9 cellular contexts compared by ENCODE assay signal in genomic region chr9:127398715-127399400, GRCh38. TPM values are rescaled to one million over a fixed set of nuclear protein-coding genes. Genes with fewer than 3 reads are reported as not detected.
A peak's percentile ranks its signal among the peaks of the same experiment; 100 is the strongest.
DNase-seq lines count a peak whose midpoint lies in the region; ATAC-seq and TF ChIP-seq lines count a peak whose summit lies in the region.
"Had no signal": no experiment of that assay in that cellular context is flagged by ENCODE, and none has a peak within 500 bp of the region (broad histone marks: within the 10 kb centered on the region; RNA-seq: fewer than 3 reads in every experiment).

No MANE protein-coding gene starts in this region.

- TF ChIP-seq CTCF in neural progenitor cell (IDR thresholded peaks at IDR 0.05), result no peak

- no peaks in the 10 kb centered on the region for H3K36me3 Mint-ChIP-seq in CD8-positive, alpha-beta memory T cell
- no peaks in the 10 kb centered on the region for H3K36me3 Mint-ChIP-seq in neural progenitor cell

- no peak overlapping the region for H2AFZ ChIP-seq in neural progenitor cell (replicated peaks)

- H3K9ac ChIP-seq in NT2/D1 (ENCODE audit: insufficient read length, low read depth) (peak overlapping the region; percentile 92), duodenal mucosa (ENCODE audit: low read depth in 1 of 2, low read length in 2 of 2) (peak overlapping the region in 1 of 2 donors; percentile 66), neural progenitor cell (no peak overlapping the region)

- peaks cover 19 to 41% of the 10 kb centered on the region in 2 donors for H3K27me3 Mint-ChIP-seq in CD8-positive, alpha-beta memory T cell
- H3K27me3 Mint-ChIP-seq in neural progenitor cell (ENCODE audit: insufficient read depth, low read depth), result peaks cover 2% of the 10 kb centered on the region

- H3K27ac ChIP-seq in CD8-positive, alpha-beta memory T cell (ENCODE audit: low read depth, low read length), result no peak overlapping the region
- H3K27ac ChIP-seq in duodenal mucosa (ENCODE audit: low read depth, low read length) (no peak overlapping the region), neural progenitor cell (no peak overlapping the region), substantia nigra (ENCODE audit: low read depth, low read length, poor library complexity, severe bottlenecking) (no peak overlapping the region)
- H3K27ac ChIP-seq: brain microvascular endothelial cell had no signal

- peak overlapping the region in 5 of 7 donors; percentile 20 to 88 (median 77) for H3K4me3 Mint-ChIP-seq in CD8-positive, alpha-beta memory T cell
- H3K4me3 Mint-ChIP-seq in neural progenitor cell, result peak overlapping the region; percentile 90

- peaks cover 28% of the 10 kb centered on the region for H4K20me1 ChIP-seq in neural progenitor cell (ENCODE audit: low read depth)

- H3K36me3 ChIP-seq in CD8-positive, alpha-beta memory T cell (ENCODE audit: insufficient read depth, low read length), result no peaks in the 10 kb centered on the region
- H3K36me3 ChIP-seq in NT2/D1 (ENCODE audit: insufficient read depth, insufficient read length, low read length), result peaks cover 54% of the 10 kb centered on the region
- H3K36me3 ChIP-seq in duodenal mucosa (ENCODE audit: control insufficient read depth in 1 of 2, insufficient read depth in 2 of 2, low read length in 2 of 2), result peaks cover 2 to 21% of the 10 kb centered on the region in 2 donors
- H3K36me3 ChIP-seq in neural progenitor cell, result no peaks in the 10 kb centered on the region
- H3K36me3 ChIP-seq: brain microvascular endothelial cell had no signal

- CTCF ChIA-PET in CD8-positive, alpha-beta memory T cell (lab: Charles Lee), result interaction anchor here (0.7 to 1.6 kb wide), 2 partner anchors 18 to 184 kb away, joined by 3 to 4 read pairs; no protein-coding TSS in a partner anchor

- ATAC-seq in HG02970 (IDR thresholded peaks at IDR 0.05; ENCODE audit: low FRiP score, unreplicated experiment), result no peak

- no peaks in the 10 kb centered on the region for H3K9me3 Mint-ChIP-seq in CD8-positive, alpha-beta memory T cell
- no peaks in the 10 kb centered on the region for H3K9me3 Mint-ChIP-seq in neural progenitor cell

- peaks cover 18% of the 10 kb centered on the region for H3K4me1 ChIP-seq in CD8-positive, alpha-beta memory T cell (ENCODE audit: insufficient read depth, low read length)
- H3K4me1 ChIP-seq in NT2/D1 (ENCODE audit: insufficient read depth, insufficient read length), result peaks cover 10% of the 10 kb centered on the region
- peaks cover 16 to 18% of the 10 kb centered on the region in 2 donors for H3K4me1 ChIP-seq in duodenal mucosa (ENCODE audit: control insufficient read depth in 1 of 2, insufficient read depth in 2 of 2, low read length in 2 of 2)
- peaks cover 7% of the 10 kb centered on the region for H3K4me1 ChIP-seq in neural progenitor cell

- no peak overlapping the region for H3K27ac Mint-ChIP-seq in CD8-positive, alpha-beta memory T cell
- H3K27ac Mint-ChIP-seq in neural progenitor cell, result no peak overlapping the region

- no peaks in the 10 kb centered on the region for H3K9me3 ChIP-seq in CD8-positive, alpha-beta memory T cell (ENCODE audit: low read length)
- no peaks in the 10 kb centered on the region for H3K9me3 ChIP-seq in NT2/D1 (ENCODE audit: insufficient read depth, low read length)
- H3K9me3 ChIP-seq in duodenal mucosa (ENCODE audit: control insufficient read depth in 1 of 2, low read length in 2 of 2), result no peaks in the 10 kb centered on the region
- no peaks in the 10 kb centered on the region for H3K9me3 ChIP-seq in neural progenitor cell (ENCODE audit: low read depth)

- H3K4me3 ChIP-seq in CD8-positive, alpha-beta memory T cell (ENCODE audit: low read length), result no peak overlapping the region
- H3K4me3 ChIP-seq in NT2/D1 (ENCODE audit: insufficient read length, low read depth) (peak overlapping the region; percentile 81), duodenal mucosa (ENCODE audit: low read depth in 1 of 2, low read length in 2 of 2) (peak overlapping the region; percentile 69 to 76), neural progenitor cell (no peak overlapping the region)

- H3F3A ChIP-seq in neural progenitor cell (ENCODE audit: low read depth), result peaks cover 6% of the 10 kb centered on the region

- H3K79me2 ChIP-seq in neural progenitor cell (ENCODE audit: low read depth), result peaks cover 17% of the 10 kb centered on the region

- peaks cover 11 to 18% (median 14%) of the 10 kb centered on the region in 3 donors for H3K4me1 Mint-ChIP-seq in CD8-positive, alpha-beta memory T cell
- peaks cover 10% of the 10 kb centered on the region for H3K4me1 Mint-ChIP-seq in neural progenitor cell

- no peak for DNase-seq in CD8-positive, alpha-beta memory T cell
- DNase-seq in NT2/D1 (ENCODE audit: low read depth, low spot score) (no peak), neural progenitor cell (ENCODE audit: low spot score) (no peak), NCI-H2081 treated with DMSO at 0.1 percent for 48 hours (lab: John Stamatoyannopoulos, UW) (no peak), substantia nigra (lab: John Stamatoyannopoulos, UW) (no peak), germinal center (ENCODE audit: low spot score) (no peak)
- DNase-seq: brain microvascular endothelial cell had no signal

- POLR2A ChIA-PET in CD8-positive, alpha-beta memory T cell (lab: Charles Lee), result interaction anchor here (0.6 to 2.9 kb wide), 3 partner anchors 26 to 52 kb away, joined by 3 to 18 read pairs (median 9); partner anchors contain the start of genes LRSAM1, RPL12 and ZNF79

- peaks cover 32% of the 10 kb centered on the region for H3K27me3 ChIP-seq in CD8-positive, alpha-beta memory T cell (ENCODE audit: insufficient read depth, low read length, poor library complexity, severe bottlenecking)
- peaks cover 16% of the 10 kb centered on the region for H3K27me3 ChIP-seq in NT2/D1 (ENCODE audit: insufficient read depth, insufficient read length)
- H3K27me3 ChIP-seq in duodenal mucosa (ENCODE audit: control insufficient read depth in 1 of 2, insufficient read depth in 2 of 2, low read length in 2 of 2), result no peaks in the 10 kb centered on the region
- peaks cover 16% of the 10 kb centered on the region for H3K27me3 ChIP-seq in neural progenitor cell
- H3K27me3 ChIP-seq: brain microvascular endothelial cell had no signal

- peak overlapping the region; percentile 98 for H3K4me2 ChIP-seq in neural progenitor cell

RNA-seq across cellular contexts. Expression of gene SLC2A8, which starts 1.9 kb away (rescaled TPM):
- total RNA-seq in CD8-positive, alpha-beta memory T cell, result 1 to 10 TPM; 6.2 to 7.7 TPM
- 4.5 TPM for polyA plus RNA-seq in CD8-positive, alpha-beta memory T cell
- 9.4 and 22.8 TPM in 2 replicates for total RNA-seq in neural progenitor cell (ENCODE audit: low replicate concordance)

RNA-seq across cellular contexts. Expression of gene ZNF79, which starts 25.3 kb away (rescaled TPM):
- total RNA-seq in CD8-positive, alpha-beta memory T cell, result 10 to 100 TPM; 19.1 to 19.7 TPM
- 6.8 TPM for polyA plus RNA-seq in CD8-positive, alpha-beta memory T cell
- 6.7 and 7.3 TPM in 2 replicates for total RNA-seq in neural progenitor cell (ENCODE audit: low replicate concordance)

RNA-seq across cellular contexts. Expression of gene RPL12, which starts 52.3 kb away (rescaled TPM):
- 1,000 to 10,000 TPM; 1,457 to 1,549 TPM for total RNA-seq in CD8-positive, alpha-beta memory T cell
- polyA plus RNA-seq in CD8-positive, alpha-beta memory T cell, result 1,533 TPM
- 2,064 and 2,640 TPM in 2 replicates for total RNA-seq in neural progenitor cell (ENCODE audit: low replicate concordance)

RNA-seq across cellular contexts. Expression of gene LRSAM1, which starts 52.5 kb away (rescaled TPM):
- 10 to 100 TPM; 22.6 to 23.0 TPM for total RNA-seq in CD8-positive, alpha-beta memory T cell
- polyA plus RNA-seq in CD8-positive, alpha-beta memory T cell, result 9.5 TPM
- total RNA-seq in neural progenitor cell (ENCODE audit: low replicate concordance), result 6.7 and 14.2 TPM in 2 replicates

Comparison
In these comparisons a context has a peak if more than half of its experiments do, and no peak if none do; other contexts are left out.
1. H3K4me3 ChIP-seq: peak in NT2/D1 (single experiment) and duodenal mucosa (2 of 2); none in CD8-positive, alpha-beta memory T cell (single experiment) and neural progenitor cell (single experiment).